Comparison of ENCODE assay signal across 1 cellular context in the genomic region with DNA sequence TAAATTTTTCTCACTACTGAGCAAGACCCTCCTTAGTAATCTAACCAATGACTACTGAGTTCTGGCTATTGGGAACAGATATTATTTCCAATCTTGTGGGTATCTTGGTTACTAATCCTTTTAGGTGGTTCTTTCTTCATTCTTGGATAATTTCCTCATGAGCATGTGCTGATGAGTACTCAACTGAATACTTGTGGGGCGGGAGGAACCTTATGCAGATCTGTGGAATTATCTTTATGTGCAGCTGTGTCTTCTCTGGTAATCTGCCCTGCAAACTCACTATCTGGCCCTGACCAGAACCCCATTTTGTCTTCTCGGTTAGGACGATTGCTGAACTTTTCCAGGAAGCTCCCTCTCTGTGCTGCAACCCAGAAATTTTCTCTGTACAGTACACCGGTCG.
A peak's percentile ranks its signal among the peaks of the same experiment; 100 is the strongest.
TF ChIP-seq lines count a peak whose summit lies in the region.

No MANE protein-coding gene starts in this region.

TF ChIP-seq in K562, 482 proteins besides CTCF, POLR2A, EP300 and RAD21 (continued from another document and continues in another):
- TF ChIP-seq, protein P1, sequence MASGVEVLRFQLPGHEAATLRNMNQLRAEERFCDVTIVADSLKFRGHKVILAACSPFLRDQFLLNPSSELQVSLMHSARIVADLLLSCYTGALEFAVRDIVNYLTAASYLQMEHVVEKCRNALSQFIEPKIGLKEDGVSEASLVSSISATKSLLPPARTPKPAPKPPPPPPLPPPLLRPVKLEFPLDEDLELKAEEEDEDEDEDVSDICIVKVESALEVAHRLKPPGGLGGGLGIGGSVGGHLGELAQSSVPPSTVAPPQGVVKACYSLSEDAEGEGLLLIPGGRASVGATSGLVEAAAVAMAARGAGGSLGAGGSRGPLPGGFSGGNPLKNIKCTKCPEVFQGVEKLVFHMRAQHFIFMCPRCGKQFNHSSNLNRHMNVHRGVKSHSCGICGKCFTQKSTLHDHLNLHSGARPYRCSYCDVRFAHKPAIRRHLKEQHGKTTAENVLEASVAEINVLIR (CRISPR knock-in tag; IDR thresholded peaks at IDR 0.05) = no peak
- TF ChIP-seq CBX8 (IDR thresholded peaks at IDR 0.05; ENCODE audit: borderline replicate concordance, extremely low read depth, low read depth, low read length, poor library complexity, severe bottlenecking) = no peak
- peak; percentile 86 for TF ChIP-seq ZNF589 (CRISPR knock-in tag; IDR thresholded peaks at IDR 0.05; ENCODE audit: low read depth)
- TF ChIP-seq, protein P2, sequence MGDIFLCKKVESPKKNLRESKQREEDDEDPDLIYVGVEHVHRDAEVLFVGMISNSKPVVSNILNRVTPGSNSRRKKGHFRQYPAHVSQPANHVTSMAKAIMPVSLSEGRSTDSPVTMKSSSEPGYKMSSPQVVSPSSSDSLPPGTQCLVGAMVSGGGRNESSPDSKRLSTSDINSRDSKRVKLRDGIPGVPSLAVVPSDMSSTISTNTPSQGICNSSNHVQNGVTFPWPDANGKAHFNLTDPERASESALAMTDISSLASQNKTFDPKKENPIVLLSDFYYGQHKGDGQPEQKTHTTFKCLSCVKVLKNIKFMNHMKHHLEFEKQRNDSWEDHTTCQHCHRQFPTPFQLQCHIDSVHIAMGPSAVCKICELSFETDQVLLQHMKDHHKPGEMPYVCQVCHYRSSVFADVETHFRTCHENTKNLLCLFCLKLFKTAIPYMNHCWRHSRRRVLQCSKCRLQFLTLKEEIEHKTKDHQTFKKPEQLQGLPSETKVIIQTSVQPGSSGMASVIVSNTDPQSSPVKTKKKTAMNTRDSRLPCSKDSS (IDR thresholded peaks at IDR 0.05; ENCODE audit: low read depth, partially characterized antibody) = no peak
- TF ChIP-seq ZNF561 (CRISPR knock-in tag; conservative IDR thresholded peaks at IDR 0.05) = no peak
- no peak for TF ChIP-seq SP1 (CRISPR knock-in tag; IDR thresholded peaks at IDR 0.05)
- no peak for TF ChIP-seq CHD4 (IDR thresholded peaks at IDR 0.05; ENCODE audit: insufficient read depth, insufficient replicate concordance, low read depth, low read length, poor library complexity, severe bottlenecking)
- no peak for TF ChIP-seq CEBPG (CRISPR knock-in tag; IDR thresholded peaks at IDR 0.05)
- TF ChIP-seq CEBPG (tag; conservative IDR thresholded peaks at IDR 0.05 in 1 of 2, IDR thresholded peaks at IDR 0.05 in 1 of 2) = no peak
- no peak for TF ChIP-seq MAFK (IDR thresholded peaks at IDR 0.05; ENCODE audit: low read length)
- TF ChIP-seq ZNF143 (CRISPR knock-in tag; IDR thresholded peaks at IDR 0.05) = no peak
- TF ChIP-seq DMBX1 (CRISPR knock-in tag; IDR thresholded peaks at IDR 0.05; ENCODE audit: borderline replicate concordance) = peak; percentile 92
- TF ChIP-seq SREBF1 (IDR thresholded peaks at IDR 0.05; ENCODE audit: borderline replicate concordance, low read depth, low read length) = no peak
- TF ChIP-seq E2F6 (IDR thresholded peaks at IDR 0.05; ENCODE audit: borderline replicate concordance in 1 of 2, extremely low read depth in 1 of 2, insufficient read depth in 1 of 2, insufficient read length in 1 of 2, low read depth in 1 of 2, low read length in 1 of 2, poor library complexity in 1 of 2, severe bottlenecking in 1 of 2) = peak in 1 of 2 experiments; percentile 40
- no peak for TF ChIP-seq YBX1 (IDR thresholded peaks at IDR 0.05)
- TF ChIP-seq CBFA2T2 (conservative IDR thresholded peaks at IDR 0.05) = peak; percentile 98
- TF ChIP-seq ZNF695 (CRISPR knock-in tag; IDR thresholded peaks at IDR 0.05) = no peak
- peak; percentile 85; the same call in 1 of the 2 replicates for TF ChIP-seq ZNF175 (CRISPR knock-in tag; IDR thresholded peaks at IDR 0.05; ENCODE audit: low read depth)
- no peak for TF ChIP-seq ARID3B (CRISPR knock-in tag; IDR thresholded peaks at IDR 0.05; ENCODE audit: borderline replicate concordance)
- TF ChIP-seq FOXO4 (CRISPR knock-in tag; IDR thresholded peaks at IDR 0.05) = no peak
- TF ChIP-seq NR2C2 (CRISPR knock-in tag; IDR thresholded peaks at IDR 0.05) = no peak
- TF ChIP-seq NR2C2 (tag; IDR thresholded peaks at IDR 0.05) = no peak
- TF ChIP-seq PHB2 (IDR thresholded peaks at IDR 0.05; ENCODE audit: low read depth) = peak; percentile 94
- no peak for TF ChIP-seq XRCC4 (IDR thresholded peaks at IDR 0.05; ENCODE audit: extremely low read depth, insufficient read depth, insufficient read length)
- TF ChIP-seq, protein P3, sequence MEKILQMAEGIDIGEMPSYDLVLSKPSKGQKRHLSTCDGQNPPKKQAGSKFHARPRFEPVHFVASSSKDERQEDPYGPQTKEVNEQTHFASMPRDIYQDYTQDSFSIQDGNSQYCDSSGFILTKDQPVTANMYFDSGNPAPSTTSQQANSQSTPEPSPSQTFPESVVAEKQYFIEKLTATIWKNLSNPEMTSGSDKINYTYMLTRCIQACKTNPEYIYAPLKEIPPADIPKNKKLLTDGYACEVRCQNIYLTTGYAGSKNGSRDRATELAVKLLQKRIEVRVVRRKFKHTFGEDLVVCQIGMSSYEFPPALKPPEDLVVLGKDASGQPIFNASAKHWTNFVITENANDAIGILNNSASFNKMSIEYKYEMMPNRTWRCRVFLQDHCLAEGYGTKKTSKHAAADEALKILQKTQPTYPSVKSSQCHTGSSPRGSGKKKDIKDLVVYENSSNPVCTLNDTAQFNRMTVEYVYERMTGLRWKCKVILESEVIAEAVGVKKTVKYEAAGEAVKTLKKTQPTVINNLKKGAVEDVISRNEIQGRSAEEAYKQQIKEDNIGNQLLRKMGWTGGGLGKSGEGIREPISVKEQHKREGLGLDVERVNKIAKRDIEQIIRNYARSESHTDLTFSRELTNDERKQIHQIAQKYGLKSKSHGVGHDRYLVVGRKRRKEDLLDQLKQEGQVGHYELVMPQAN (IDR thresholded peaks at IDR 0.05; ENCODE audit: borderline replicate concordance) = no peak
- no peak for TF ChIP-seq HNRNPK (IDR thresholded peaks at IDR 0.05; ENCODE audit: low read depth, low read length, poor library complexity, severe bottlenecking)
- TF ChIP-seq EHMT2 (IDR thresholded peaks at IDR 0.05) = no peak
- no peak for TF ChIP-seq TAF15 (IDR thresholded peaks at IDR 0.05; ENCODE audit: low read depth, low read length)
- no peak for TF ChIP-seq KLF6 (CRISPR knock-in tag; IDR thresholded peaks at IDR 0.05; ENCODE audit: borderline replicate concordance)
- TF ChIP-seq NCOA2 (IDR thresholded peaks at IDR 0.05; ENCODE audit: partially characterized antibody in 2 of 2) = peak in 1 of 2 experiments; percentile 15
- no peak for TF ChIP-seq RBM17 (IDR thresholded peaks at IDR 0.05; ENCODE audit: borderline replicate concordance, low read depth, low read length)
- no peak for TF ChIP-seq ILF3 (IDR thresholded peaks at IDR 0.05; ENCODE audit: borderline replicate concordance)
- no peak for TF ChIP-seq ZNF133 (CRISPR knock-in tag; IDR thresholded peaks at IDR 0.05)
- no peak for TF ChIP-seq ZNF75A (CRISPR knock-in tag; IDR thresholded peaks at IDR 0.05)
- no peak for TF ChIP-seq KDM5B (IDR thresholded peaks at IDR 0.05; ENCODE audit: insufficient replicate concordance, low read depth, low read length)
- peak; percentile 67 for TF ChIP-seq VEZF1 (CRISPR knock-in tag; IDR thresholded peaks at IDR 0.05)
- peak; percentile 76 to 91; a peak in 3 of 4 replicates for TF ChIP-seq TBL1XR1 (IDR thresholded peaks at IDR 0.05; ENCODE audit: low read length in 2 of 2)
- TF ChIP-seq CEBPZ (IDR thresholded peaks at IDR 0.05; ENCODE audit: borderline replicate concordance, low read depth, low read length) = no peak
- no peak for TF ChIP-seq ZNF280B (CRISPR knock-in tag; IDR thresholded peaks at IDR 0.05)
- TF ChIP-seq CCNT2 (IDR thresholded peaks at IDR 0.05; ENCODE audit: borderline replicate concordance, extremely low read depth, insufficient read length, low read depth, low read length) = peak; percentile 94
- TF ChIP-seq ZNF197 (CRISPR knock-in tag; IDR thresholded peaks at IDR 0.05; ENCODE audit: low read depth) = peak; percentile 80; the same call in 1 of the 2 replicates
- no peak for TF ChIP-seq RBM15 (IDR thresholded peaks at IDR 0.05; ENCODE audit: insufficient read depth, low read length)
- no peak for TF ChIP-seq HOMEZ (CRISPR knock-in tag; IDR thresholded peaks at IDR 0.05)
- TF ChIP-seq, protein P4, sequence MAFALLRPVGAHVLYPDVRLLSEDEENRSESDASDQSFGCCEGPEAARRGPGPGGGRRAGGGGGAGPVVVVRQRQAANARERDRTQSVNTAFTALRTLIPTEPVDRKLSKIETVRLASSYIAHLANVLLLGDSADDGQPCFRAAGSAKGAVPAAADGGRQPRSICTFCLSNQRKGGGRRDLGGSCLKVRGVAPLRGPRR (CRISPR knock-in tag; IDR thresholded peaks at IDR 0.05) = no peak
- no peak for TF ChIP-seq BRD4 (IDR thresholded peaks at IDR 0.05)
- TF ChIP-seq SRSF7 (optimal IDR thresholded peaks at IDR 0.05; ENCODE audit: low read depth, low read length) = no peak
